In genomic region chr18:35345460-35345921, GRCh38 we compare ENCODE assay signal across 8 cellular contexts. TPM values are rescaled to one million over a fixed set of nuclear protein-coding genes. Genes with fewer than 3 reads are reported as not detected.
DNase-seq lines count a peak whose midpoint lies in the region; ATAC-seq, FAIRE-seq and TF ChIP-seq lines count a peak whose summit lies in the region.

No MANE protein-coding gene starts in this region.

- H3K27ac ChIP-seq in CD4-positive, CD25-positive, alpha-beta regulatory T cell (ENCODE audit: insufficient read depth, low read length, poor library complexity, severe bottlenecking), result no peak overlapping the region

- peaks cover 9% of the 10 kb centered on the region for H3K36me3 ChIP-seq in CD4-positive, CD25-positive, alpha-beta regulatory T cell (ENCODE audit: control insufficient read depth, insufficient read depth, low read length)

- no peak for TF ChIP-seq POLR2A in H54 (IDR thresholded peaks at IDR 0.05; ENCODE audit: low read depth, low read length)

- H3K4me1 Mint-ChIP-seq in CD4-positive, CD25-positive, alpha-beta regulatory T cell, result peaks cover 21 to 38% (median 27%) of the 10 kb centered on the region in 4 donors

- no peak for ATAC-seq in CD4-positive, CD25-positive, alpha-beta regulatory T cell (ENCODE audit: low read depth in 2 of 2)
- ATAC-seq in GM21825 (IDR thresholded peaks at IDR 0.05; ENCODE audit: unreplicated experiment), result peak; percentile 34

- no peak for DNase-seq in CD4-positive, CD25-positive, alpha-beta regulatory T cell
- DNase-seq in SK-MEL-5 (ENCODE audit: low read depth, low spot score), result peak; percentile 92
- DNase-seq in germinal center (ENCODE audit: low spot score), result peak; percentile 36
- DNase-seq in putamen (ENCODE audit: low spot score), result peak; percentile 86
- DNase-seq in SKM-1 treated with dmso at 0.1 percent for 144 hours (lab: John Stamatoyannopoulos, UW; ENCODE audit: unreplicated experiment), result no peak
- DNase-seq in stimulated activated CD4-positive, alpha-beta T cell treated with anti-CD3 and anti-CD28 coated beads, Interleukin-2, amount 100 ng/mL, for 48 hours, result no peak
- no peak for DNase-seq in H54 (ENCODE audit: insufficient read length, low spot score)

- H3K9me3 Mint-ChIP-seq in CD4-positive, CD25-positive, alpha-beta regulatory T cell, result peaks cover 0 to 1% (median 0%) of the 10 kb centered on the region in 7 donors

- in situ Hi-C loops in SK-MEL-5 (cut with HindIII; ENCODE audit: low pct_unique_long_range_greater_than_20kb, low sequenced_read_pairs), result loop anchor here (25.0 kb wide), 1 partner anchor 108 kb away; the partner anchor contains the start of gene ZNF397

- H3K36me3 Mint-ChIP-seq in CD4-positive, CD25-positive, alpha-beta regulatory T cell, result peaks cover under 1% of the 10 kb centered on the region

- FAIRE-seq in H54 (lab: Jason Lieb, UNC), result no peak

- no peak overlapping the region for H3K4me3 ChIP-seq in CD4-positive, CD25-positive, alpha-beta regulatory T cell (ENCODE audit: low read depth, low read length)

- no peaks in the 10 kb centered on the region for H3K9me3 ChIP-seq in CD4-positive, CD25-positive, alpha-beta regulatory T cell (ENCODE audit: control insufficient read depth in 2 of 2, low read length in 2 of 2)

- peaks cover 4% of the 10 kb centered on the region for H3K27me3 Mint-ChIP-seq in CD4-positive, CD25-positive, alpha-beta regulatory T cell

- H3K27ac Mint-ChIP-seq in CD4-positive, CD25-positive, alpha-beta regulatory T cell, result peak overlapping the region in 2 of 3 donors; percentile 69 to 97

- no peaks in the 10 kb centered on the region for H3K27me3 ChIP-seq in CD4-positive, CD25-positive, alpha-beta regulatory T cell (ENCODE audit: control insufficient read depth, insufficient read depth, low read length)

- H3K4me1 ChIP-seq in CD4-positive, CD25-positive, alpha-beta regulatory T cell (ENCODE audit: control insufficient read depth, insufficient read depth, low read length, poor library complexity, severe bottlenecking), result peaks cover 27% of the 10 kb centered on the region

- H3K4me3 Mint-ChIP-seq in CD4-positive, CD25-positive, alpha-beta regulatory T cell, result peak overlapping the region; percentile 96 to 100 (median 99)

RNA-seq across cellular contexts. Expression of gene ZNF24, which starts 1.3 kb away (rescaled TPM):
- 53.9 TPM for total RNA-seq in CD4-positive, CD25-positive, alpha-beta regulatory T cell
- polyA plus RNA-seq in CD4-positive, CD25-positive, alpha-beta regulatory T cell, result 10 to 100 TPM; 69.4 to 96.3 (median 73.7) TPM
- total RNA-seq in SK-MEL-5 (2014; rRNA removed; shearing (Covaris generic)), result 62.9 and 64.7 TPM in 2 replicates
- polyA plus RNA-seq in SK-MEL-5 (2015; cell fraction: cytosol; rRNA removed), result 26.1 and 33.0 TPM in 2 replicates
- 71.5 and 79.8 TPM in 2 replicates for polyA plus RNA-seq in SK-MEL-5 (2015; cell fraction: nucleus; rRNA removed)

RNA-seq across cellular contexts. Expression of gene ZNF396, which starts 31.6 kb away (rescaled TPM):
- total RNA-seq in CD4-positive, CD25-positive, alpha-beta regulatory T cell, result not detected
- polyA plus RNA-seq in CD4-positive, CD25-positive, alpha-beta regulatory T cell, result 1 to 10 TPM in 2 of 4 donors, under 1 TPM in 1, not detected in 1; 0.57 to 2.3 (median 1.3) TPM
- 4.5 and 5.1 TPM in 2 replicates for total RNA-seq in SK-MEL-5 (2014; rRNA removed; shearing (Covaris generic))
- 1.5 TPM in 2 replicates for polyA plus RNA-seq in SK-MEL-5 (2015; cell fraction: cytosol; rRNA removed)
- 0.60 and 2.5 TPM in 2 replicates for polyA plus RNA-seq in SK-MEL-5 (2015; cell fraction: nucleus; rRNA removed)

RNA-seq across cellular contexts. Expression of gene ZSCAN30, which starts 55.5 kb away (rescaled TPM):
- 11.5 TPM for total RNA-seq in CD4-positive, CD25-positive, alpha-beta regulatory T cell
- polyA plus RNA-seq in CD4-positive, CD25-positive, alpha-beta regulatory T cell, result 1 to 10 TPM; 2.0 to 5.2 (median 3.9) TPM
- total RNA-seq in SK-MEL-5 (2014; rRNA removed; shearing (Covaris generic)), result 3.7 and 4.2 TPM in 2 replicates
- polyA plus RNA-seq in SK-MEL-5 (2015; cell fraction: cytosol; rRNA removed), result 1.9 and 2.7 TPM in 2 replicates
- 15.5 and 20.2 TPM in 2 replicates for polyA plus RNA-seq in SK-MEL-5 (2015; cell fraction: nucleus; rRNA removed)

Comparison
In these comparisons a context has a peak if more than half of its experiments do, and no peak if none do; other contexts are left out.
1. DNase-seq: peak in SK-MEL-5 (single experiment), germinal center (single experiment) and putamen (single experiment); none in CD4-positive, CD25-positive, alpha-beta regulatory T cell (0 of 3), SKM-1 treated with dmso at 0.1 percent for 144 hours (single experiment), stimulated activated CD4-positive, alpha-beta T cell treated with anti-CD3 and anti-CD28 coated beads, Interleukin-2, amount 100 ng/mL, for 48 hours (0 of 2) and H54 (single experiment).